ENCODE assay signal across 8 cellular contexts in genomic region chr7:135508853-135509588, GRCh38. TPM values are rescaled to one million over a fixed set of nuclear protein-coding genes. Genes with fewer than 3 reads are reported as not detected.
DNase-seq lines count a peak whose midpoint lies in the region; TF ChIP-seq lines count a peak whose summit lies in the region.

No MANE protein-coding gene starts in this region.

- H3K9me3 ChIP-seq in HUES48 (ENCODE audit: control insufficient read depth, insufficient read depth, low read length) (no peaks in the 10 kb centered on the region), thymus (ENCODE audit: control insufficient read depth) (no peaks in the 10 kb centered on the region)

- peak overlapping the region; percentile 56 for H3K4me2 ChIP-seq in mesendoderm (ENCODE audit: low read length)

- peak overlapping the region; percentile 98 for H3K27ac ChIP-seq in HUES48 (ENCODE audit: low read depth, low read length)
- peak overlapping the region; percentile 68 for H3K27ac ChIP-seq in mesendoderm (ENCODE audit: low read depth, low read length)
- H3K27ac ChIP-seq in thymus (ENCODE audit: low read depth): peak overlapping the region; percentile 98

- H4K8ac ChIP-seq in mesendoderm (ENCODE audit: low read depth, low read length): no peak overlapping the region

- no peak overlapping the region for H4K5ac ChIP-seq in mesendoderm (ENCODE audit: low read length)

- no peak overlapping the region for H2BK15ac ChIP-seq in mesendoderm (replicated peaks; ENCODE audit: low read depth)

- H3K4me1 ChIP-seq in HUES48 (ENCODE audit: control insufficient read depth, insufficient read depth, low read length) (peaks cover 11% of the 10 kb centered on the region; the same call in 1 of the 2 replicates), mesendoderm (ENCODE audit: control insufficient read depth, low read depth, low read length) (no peaks in the 10 kb centered on the region), thymus (ENCODE audit: control insufficient read depth, insufficient read depth, low read length) (peaks cover 6% of the 10 kb centered on the region)

- no peak overlapping the region for H3K4ac ChIP-seq in mesendoderm (ENCODE audit: low read depth, low read length)

- H3K36me3 ChIP-seq in HUES48 (ENCODE audit: control insufficient read depth, insufficient read depth, low read length) (no peaks in the 10 kb centered on the region), mesendoderm (ENCODE audit: control insufficient read depth, insufficient read depth, low read length) (no peaks in the 10 kb centered on the region), thymus (ENCODE audit: control insufficient read depth, insufficient read depth) (no peaks in the 10 kb centered on the region)

- peak overlapping the region; percentile 92 for H3K56ac ChIP-seq in mesendoderm (ENCODE audit: low read length)

- no peak overlapping the region for H2BK120ac ChIP-seq in mesendoderm (ENCODE audit: low read depth, low read length)

- H3K18ac ChIP-seq in mesendoderm (ENCODE audit: low read length): peak overlapping the region; percentile 56

- no peak overlapping the region for H2BK5ac ChIP-seq in mesendoderm (ENCODE audit: low read length)

- no peak overlapping the region for H2AK5ac ChIP-seq in mesendoderm (ENCODE audit: low read length)

- H3K27me3 ChIP-seq in HUES48 (ENCODE audit: control insufficient read depth, insufficient read depth, low read length) (peaks cover 5% of the 10 kb centered on the region; the same call in 1 of the 2 replicates), mesendoderm (ENCODE audit: insufficient read depth, low read length, poor library complexity) (no peaks in the 10 kb centered on the region), thymus (ENCODE audit: control insufficient read depth, insufficient read depth) (no peaks in the 10 kb centered on the region)

- peaks cover 21% of the 10 kb centered on the region for H3K79me2 ChIP-seq in mesendoderm (ENCODE audit: control insufficient read depth, insufficient read depth, low read length)

- DNase-seq in AG20443 (ENCODE audit: low spot score) (peak; percentile 19), GM13976 (ENCODE audit: low spot score) (peak; percentile 41), T-helper 1 cell (peak in 3 of 5 donors; percentile 5 to 44 (median 6)), mesendoderm (peak; percentile 61)
- peak; percentile 7 for DNase-seq in effector CD4-positive, alpha-beta T cell
- DNase-seq in effector CD8-positive, alpha-beta T cell (lab: John Stamatoyannopoulos, UW): no peak

- TF ChIP-seq CTCF in GM13976 (IDR thresholded peaks at IDR 0.05; ENCODE audit: borderline replicate concordance, control extremely low read depth, extremely low read depth, insufficient read depth, missing control alignments): no peak

- H3K79me1 ChIP-seq in mesendoderm (ENCODE audit: low read length): peaks cover 7% of the 10 kb centered on the region

- in situ Hi-C loops in GM13976 (cut with MboI; ENCODE audit: low sequenced_read_pairs, unreplicated experiment): no loop called here

- H3K4me3 ChIP-seq in HUES48 (ENCODE audit: low read depth, low read length): peak overlapping the region; percentile 94
- H3K4me3 ChIP-seq in mesendoderm (ENCODE audit: low read length): peak overlapping the region; percentile 72
- peak overlapping the region; percentile 97 for H3K4me3 ChIP-seq in thymus (ENCODE audit: low read length)

- H3K23ac ChIP-seq in mesendoderm (ENCODE audit: low read length): no peak overlapping the region

- no CpG with 5 or more reads among the region's 17 CpGs for WGBS in mesendoderm (ENCODE audit: extremely low coverage, insufficient coverage, low lambda C conversion rate)
- WGBS in thymus: under 1% methylated on average over 17 of the region's 17 CpGs

- H3K9ac ChIP-seq in HUES48 (ENCODE audit: low read depth, low read length): peak overlapping the region; percentile 96
- peak overlapping the region; percentile 85 for H3K9ac ChIP-seq in mesendoderm (ENCODE audit: low read length)

RNA-seq across cellular contexts. Expression of gene CNOT4, which starts 0.9 kb away (rescaled TPM):
- 18.4 TPM for polyA plus RNA-seq in mesendoderm (2013, experiment 1 of 2)
- polyA plus RNA-seq in mesendoderm (2013, experiment 2 of 2): 19.0 TPM
- 12.8 TPM for polyA plus RNA-seq in thymus

RNA-seq across cellular contexts. Expression of gene NUP205, which starts 48.7 kb away (rescaled TPM):
- polyA plus RNA-seq in mesendoderm (2013, experiment 1 of 2): 128 TPM
- polyA plus RNA-seq in mesendoderm (2013, experiment 2 of 2): 121 TPM
- 50.9 TPM for polyA plus RNA-seq in thymus
